1 cellular context compared by ENCODE assay signal in genomic region chr7:29230871-29231345, GRCh38.
A peak's percentile ranks its signal among the peaks of the same experiment; 100 is the strongest.
TF ChIP-seq lines count a peak whose summit lies in the region.

No MANE protein-coding gene starts in this region.

TF ChIP-seq in HepG2, 621 proteins besides CTCF, POLR2A, EP300 and RAD21 (continued from another document and continues in another):
- no peak for TF ChIP-seq ZNF570 (CRISPR knock-in tag; IDR thresholded peaks at IDR 0.05; ENCODE audit: borderline replicate concordance)
- TF ChIP-seq HINFP (CRISPR knock-in tag; IDR thresholded peaks at IDR 0.05; ENCODE audit: low read depth), result 0 out of 2 replicates have a peak, but pooled peaks have one; percentile 51
- TF ChIP-seq ZNF354B (CRISPR knock-in tag; IDR thresholded peaks at IDR 0.05), result no peak
- no peak for TF ChIP-seq ZNF224 (CRISPR knock-in tag; IDR thresholded peaks at IDR 0.05)
- no peak for TF ChIP-seq ZNF138 (CRISPR knock-in tag; IDR thresholded peaks at IDR 0.05; ENCODE audit: low read depth)
- TF ChIP-seq GZF1 (CRISPR knock-in tag; IDR thresholded peaks at IDR 0.05), result no peak
- TF ChIP-seq HDAC1 (CRISPR knock-in tag; IDR thresholded peaks at IDR 0.05), result peak; percentile 82
- TF ChIP-seq RARA (CRISPR knock-in tag; IDR thresholded peaks at IDR 0.05), result peak; percentile 85
- TF ChIP-seq PRMT3 (CRISPR knock-in tag; IDR thresholded peaks at IDR 0.05; ENCODE audit: borderline replicate concordance, low read depth), result no peak
- peak; percentile 58; the same call in 1 of the 2 replicates for TF ChIP-seq ZNF792 (CRISPR knock-in tag; IDR thresholded peaks at IDR 0.05)
- TF ChIP-seq ETS1 (CRISPR knock-in tag; IDR thresholded peaks at IDR 0.05), result no peak
- peak; percentile 74; the same call in 1 of the 2 replicates for TF ChIP-seq NFKBIZ (CRISPR knock-in tag; IDR thresholded peaks at IDR 0.05)
- no peak for TF ChIP-seq MTF2 (CRISPR knock-in tag; IDR thresholded peaks at IDR 0.05; ENCODE audit: borderline replicate concordance)
- peak; percentile 59; the same call in 1 of the 2 replicates for TF ChIP-seq ZNF589 (CRISPR knock-in tag; conservative IDR thresholded peaks at IDR 0.05)
- no peak for TF ChIP-seq AHR (CRISPR knock-in tag; IDR thresholded peaks at IDR 0.05)
- peak; percentile 65; the same call in 1 of the 2 replicates for TF ChIP-seq CREM (IDR thresholded peaks at IDR 0.05)
- TF ChIP-seq CREM (CRISPR knock-in tag; IDR thresholded peaks at IDR 0.05), result no peak
- no peak for TF ChIP-seq AFF4 (CRISPR knock-in tag; IDR thresholded peaks at IDR 0.05)
- peak; percentile 59 for TF ChIP-seq KDM6A (CRISPR knock-in tag; IDR thresholded peaks at IDR 0.05; ENCODE audit: low read depth)
- no peak for TF ChIP-seq TERF1 (CRISPR knock-in tag; IDR thresholded peaks at IDR 0.05)
- no peak; the same call in 1 of the 2 replicates for TF ChIP-seq ZFP91 (CRISPR knock-in tag; IDR thresholded peaks at IDR 0.05; ENCODE audit: borderline replicate concordance)
- TF ChIP-seq THAP8 (CRISPR knock-in tag; IDR thresholded peaks at IDR 0.05; ENCODE audit: borderline replicate concordance), result no peak
- TF ChIP-seq DNMT3B (CRISPR knock-in tag; conservative IDR thresholded peaks at IDR 0.05), result no peak
- TF ChIP-seq ZSCAN29 (CRISPR knock-in tag; conservative IDR thresholded peaks at IDR 0.05), result peak; percentile 71; the same call in 1 of the 2 replicates
- peak; percentile 70 for TF ChIP-seq PATZ1 (CRISPR knock-in tag; IDR thresholded peaks at IDR 0.05)
- no peak for TF ChIP-seq ZNF441 (CRISPR knock-in tag; IDR thresholded peaks at IDR 0.05; ENCODE audit: borderline replicate concordance)
- TF ChIP-seq IRF2 (CRISPR knock-in tag; IDR thresholded peaks at IDR 0.05), result peak; percentile 90
- 0 out of 2 replicates have a peak, but pooled peaks have one; percentile 12 for TF ChIP-seq PRDM15 (CRISPR knock-in tag; IDR thresholded peaks at IDR 0.05)
- no peak for TF ChIP-seq ZSCAN12 (CRISPR knock-in tag; IDR thresholded peaks at IDR 0.05)
- no peak for TF ChIP-seq TAF15 (IDR thresholded peaks at IDR 0.05; ENCODE audit: low read depth, low read length, poor library complexity, severe bottlenecking)
- peak; percentile 82 for TF ChIP-seq KMT2A (CRISPR knock-in tag; IDR thresholded peaks at IDR 0.05)
- no peak for TF ChIP-seq LBX2 (CRISPR knock-in tag; IDR thresholded peaks at IDR 0.05; ENCODE audit: borderline replicate concordance)
- TF ChIP-seq BATF2 (CRISPR knock-in tag; IDR thresholded peaks at IDR 0.05), result no peak
- TF ChIP-seq CREB3 (CRISPR knock-in tag; IDR thresholded peaks at IDR 0.05), result no peak
- 0 out of 2 replicates have a peak, but pooled peaks have one; percentile 34 for TF ChIP-seq ZNF580 (CRISPR knock-in tag; IDR thresholded peaks at IDR 0.05; ENCODE audit: borderline replicate concordance, low read depth)
- TF ChIP-seq ZNF75D (CRISPR knock-in tag; IDR thresholded peaks at IDR 0.05; ENCODE audit: borderline replicate concordance), result no peak
- TF ChIP-seq PRDM4 (CRISPR knock-in tag; IDR thresholded peaks at IDR 0.05; ENCODE audit: borderline replicate concordance), result no peak
